Comparison of ENCODE assay signal across 2 cellular contexts in the genomic region with DNA sequence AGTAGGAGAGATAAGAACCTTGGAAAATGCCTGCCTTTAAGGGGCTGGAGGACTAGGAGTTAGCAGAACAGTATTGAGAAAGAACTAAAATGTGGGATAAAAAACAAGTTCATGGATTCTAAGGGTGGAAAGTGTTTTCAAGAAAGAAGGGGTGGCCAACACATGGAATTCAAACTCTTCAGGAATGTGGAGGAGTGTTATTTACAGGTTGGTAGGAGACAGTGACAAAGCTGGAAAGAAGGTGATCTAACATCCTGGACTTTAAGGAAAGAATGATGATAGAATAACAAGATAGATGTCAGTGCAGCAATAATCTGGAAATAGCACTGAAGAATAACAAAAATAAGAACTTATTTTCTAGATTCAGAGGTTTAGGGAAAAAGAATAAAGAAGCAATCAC.
TF ChIP-seq lines count a peak whose summit lies in the region.

No MANE protein-coding gene starts in this region.

TF ChIP-seq in GM23338, 12 proteins besides CTCF, POLR2A, EP300 and RAD21 (continued from another document):
- TF ChIP-seq JUNB (IDR thresholded peaks at IDR 0.05; ENCODE audit: unreplicated experiment) (no peak), EZH2phosphoT487 (IDR thresholded peaks at IDR 0.05; ENCODE audit: unreplicated experiment) (no peak), POLR2AphosphoS5 (IDR thresholded peaks at IDR 0.05; ENCODE audit: low read depth) (no peak), EZH2 (IDR thresholded peaks at IDR 0.05; ENCODE audit: low read depth, unreplicated experiment) (no peak), CREB1 (CRISPR knock-in tag; IDR thresholded peaks at IDR 0.05; ENCODE audit: low read depth) (no peak), ZNF331 (CRISPR knock-in tag; IDR thresholded peaks at IDR 0.05; ENCODE audit: low read depth) (no peak)
- TF ChIP-seq, protein P1, sequence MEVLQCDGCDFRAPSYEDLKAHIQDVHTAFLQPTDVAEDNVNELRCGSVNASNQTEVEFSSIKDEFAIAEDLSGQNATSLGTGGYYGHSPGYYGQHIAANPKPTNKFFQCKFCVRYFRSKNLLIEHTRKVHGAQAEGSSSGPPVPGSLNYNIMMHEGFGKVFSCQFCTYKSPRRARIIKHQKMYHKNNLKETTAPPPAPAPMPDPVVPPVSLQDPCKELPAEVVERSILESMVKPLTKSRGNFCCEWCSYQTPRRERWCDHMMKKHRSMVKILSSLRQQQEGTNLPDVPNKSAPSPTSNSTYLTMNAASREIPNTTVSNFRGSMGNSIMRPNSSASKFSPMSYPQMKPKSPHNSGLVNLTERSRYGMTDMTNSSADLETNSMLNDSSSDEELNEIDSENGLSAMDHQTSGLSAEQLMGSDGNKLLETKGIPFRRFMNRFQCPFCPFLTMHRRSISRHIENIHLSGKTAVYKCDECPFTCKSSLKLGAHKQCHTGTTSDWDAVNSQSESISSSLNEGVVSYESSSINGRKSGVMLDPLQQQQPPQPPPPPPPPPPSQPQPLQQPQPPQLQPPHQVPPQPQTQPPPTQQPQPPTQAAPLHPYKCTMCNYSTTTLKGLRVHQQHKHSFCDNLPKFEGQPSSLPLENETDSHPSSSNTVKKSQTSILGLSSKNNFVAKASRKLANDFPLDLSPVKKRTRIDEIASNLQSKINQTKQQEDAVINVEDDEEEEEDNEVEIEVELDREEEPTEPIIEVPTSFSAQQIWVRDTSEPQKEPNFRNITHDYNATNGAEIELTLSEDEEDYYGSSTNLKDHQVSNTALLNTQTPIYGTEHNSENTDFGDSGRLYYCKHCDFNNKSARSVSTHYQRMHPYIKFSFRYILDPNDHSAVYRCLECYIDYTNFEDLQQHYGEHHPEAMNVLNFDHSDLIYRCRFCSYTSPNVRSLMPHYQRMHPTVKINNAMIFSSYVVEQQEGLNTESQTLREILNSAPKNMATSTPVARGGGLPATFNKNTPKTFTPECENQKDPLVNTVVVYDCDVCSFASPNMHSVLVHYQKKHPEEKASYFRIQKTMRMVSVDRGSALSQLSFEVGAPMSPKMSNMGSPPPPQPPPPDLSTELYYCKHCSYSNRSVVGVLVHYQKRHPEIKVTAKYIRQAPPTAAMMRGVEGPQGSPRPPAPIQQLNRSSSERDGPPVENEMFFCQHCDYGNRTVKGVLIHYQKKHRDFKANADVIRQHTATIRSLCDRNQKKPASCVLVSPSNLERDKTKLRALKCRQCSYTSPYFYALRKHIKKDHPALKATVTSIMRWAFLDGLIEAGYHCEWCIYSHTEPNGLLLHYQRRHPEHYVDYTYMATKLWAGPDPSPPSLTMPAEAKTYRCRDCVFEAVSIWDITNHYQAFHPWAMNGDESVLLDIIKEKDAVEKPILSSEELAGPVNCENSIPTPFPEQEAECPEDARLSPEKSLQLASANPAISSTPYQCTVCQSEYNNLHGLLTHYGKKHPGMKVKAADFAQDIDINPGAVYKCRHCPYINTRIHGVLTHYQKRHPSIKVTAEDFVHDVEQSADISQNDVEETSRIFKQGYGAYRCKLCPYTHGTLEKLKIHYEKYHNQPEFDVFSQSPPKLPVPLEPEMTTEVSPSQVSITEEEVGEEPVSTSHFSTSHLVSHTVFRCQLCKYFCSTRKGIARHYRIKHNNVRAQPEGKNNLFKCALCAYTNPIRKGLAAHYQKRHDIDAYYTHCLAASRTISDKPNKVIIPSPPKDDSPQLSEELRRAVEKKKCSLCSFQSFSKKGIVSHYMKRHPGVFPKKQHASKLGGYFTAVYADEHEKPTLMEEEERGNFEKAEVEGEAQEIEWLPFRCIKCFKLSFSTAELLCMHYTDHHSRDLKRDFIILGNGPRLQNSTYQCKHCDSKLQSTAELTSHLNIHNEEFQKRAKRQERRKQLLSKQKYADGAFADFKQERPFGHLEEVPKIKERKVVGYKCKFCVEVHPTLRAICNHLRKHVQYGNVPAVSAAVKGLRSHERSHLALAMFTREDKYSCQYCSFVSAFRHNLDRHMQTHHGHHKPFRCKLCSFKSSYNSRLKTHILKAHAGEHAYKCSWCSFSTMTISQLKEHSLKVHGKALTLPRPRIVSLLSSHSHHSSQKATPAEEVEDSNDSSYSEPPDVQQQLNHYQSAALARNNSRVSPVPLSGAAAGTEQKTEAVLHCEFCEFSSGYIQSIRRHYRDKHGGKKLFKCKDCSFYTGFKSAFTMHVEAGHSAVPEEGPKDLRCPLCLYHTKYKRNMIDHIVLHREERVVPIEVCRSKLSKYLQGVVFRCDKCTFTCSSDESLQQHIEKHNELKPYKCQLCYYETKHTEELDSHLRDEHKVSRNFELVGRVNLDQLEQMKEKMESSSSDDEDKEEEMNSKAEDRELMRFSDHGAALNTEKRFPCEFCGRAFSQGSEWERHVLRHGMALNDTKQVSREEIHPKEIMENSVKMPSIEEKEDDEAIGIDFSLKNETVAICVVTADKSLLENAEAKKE (CRISPR knock-in tag; IDR thresholded peaks at IDR 0.05), result no peak
- TF ChIP-seq, protein P2, sequence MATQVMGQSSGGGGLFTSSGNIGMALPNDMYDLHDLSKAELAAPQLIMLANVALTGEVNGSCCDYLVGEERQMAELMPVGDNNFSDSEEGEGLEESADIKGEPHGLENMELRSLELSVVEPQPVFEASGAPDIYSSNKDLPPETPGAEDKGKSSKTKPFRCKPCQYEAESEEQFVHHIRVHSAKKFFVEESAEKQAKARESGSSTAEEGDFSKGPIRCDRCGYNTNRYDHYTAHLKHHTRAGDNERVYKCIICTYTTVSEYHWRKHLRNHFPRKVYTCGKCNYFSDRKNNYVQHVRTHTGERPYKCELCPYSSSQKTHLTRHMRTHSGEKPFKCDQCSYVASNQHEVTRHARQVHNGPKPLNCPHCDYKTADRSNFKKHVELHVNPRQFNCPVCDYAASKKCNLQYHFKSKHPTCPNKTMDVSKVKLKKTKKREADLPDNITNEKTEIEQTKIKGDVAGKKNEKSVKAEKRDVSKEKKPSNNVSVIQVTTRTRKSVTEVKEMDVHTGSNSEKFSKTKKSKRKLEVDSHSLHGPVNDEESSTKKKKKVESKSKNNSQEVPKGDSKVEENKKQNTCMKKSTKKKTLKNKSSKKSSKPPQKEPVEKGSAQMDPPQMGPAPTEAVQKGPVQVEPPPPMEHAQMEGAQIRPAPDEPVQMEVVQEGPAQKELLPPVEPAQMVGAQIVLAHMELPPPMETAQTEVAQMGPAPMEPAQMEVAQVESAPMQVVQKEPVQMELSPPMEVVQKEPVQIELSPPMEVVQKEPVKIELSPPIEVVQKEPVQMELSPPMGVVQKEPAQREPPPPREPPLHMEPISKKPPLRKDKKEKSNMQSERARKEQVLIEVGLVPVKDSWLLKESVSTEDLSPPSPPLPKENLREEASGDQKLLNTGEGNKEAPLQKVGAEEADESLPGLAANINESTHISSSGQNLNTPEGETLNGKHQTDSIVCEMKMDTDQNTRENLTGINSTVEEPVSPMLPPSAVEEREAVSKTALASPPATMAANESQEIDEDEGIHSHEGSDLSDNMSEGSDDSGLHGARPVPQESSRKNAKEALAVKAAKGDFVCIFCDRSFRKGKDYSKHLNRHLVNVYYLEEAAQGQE (IDR thresholded peaks at IDR 0.05; ENCODE audit: unreplicated experiment), result no peak

TF ChIP-seq in K562, 482 proteins besides CTCF, POLR2A, EP300 and RAD21:
- TF ChIP-seq, protein P3, sequence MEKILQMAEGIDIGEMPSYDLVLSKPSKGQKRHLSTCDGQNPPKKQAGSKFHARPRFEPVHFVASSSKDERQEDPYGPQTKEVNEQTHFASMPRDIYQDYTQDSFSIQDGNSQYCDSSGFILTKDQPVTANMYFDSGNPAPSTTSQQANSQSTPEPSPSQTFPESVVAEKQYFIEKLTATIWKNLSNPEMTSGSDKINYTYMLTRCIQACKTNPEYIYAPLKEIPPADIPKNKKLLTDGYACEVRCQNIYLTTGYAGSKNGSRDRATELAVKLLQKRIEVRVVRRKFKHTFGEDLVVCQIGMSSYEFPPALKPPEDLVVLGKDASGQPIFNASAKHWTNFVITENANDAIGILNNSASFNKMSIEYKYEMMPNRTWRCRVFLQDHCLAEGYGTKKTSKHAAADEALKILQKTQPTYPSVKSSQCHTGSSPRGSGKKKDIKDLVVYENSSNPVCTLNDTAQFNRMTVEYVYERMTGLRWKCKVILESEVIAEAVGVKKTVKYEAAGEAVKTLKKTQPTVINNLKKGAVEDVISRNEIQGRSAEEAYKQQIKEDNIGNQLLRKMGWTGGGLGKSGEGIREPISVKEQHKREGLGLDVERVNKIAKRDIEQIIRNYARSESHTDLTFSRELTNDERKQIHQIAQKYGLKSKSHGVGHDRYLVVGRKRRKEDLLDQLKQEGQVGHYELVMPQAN (IDR thresholded peaks at IDR 0.05; ENCODE audit: borderline replicate concordance), result no peak
- no peak for TF ChIP-seq RFX5 (IDR thresholded peaks at IDR 0.05; ENCODE audit: low read depth, low read length)
- TF ChIP-seq ZNF253 (CRISPR knock-in tag; conservative IDR thresholded peaks at IDR 0.05), result no peak
- TF ChIP-seq, protein P4, sequence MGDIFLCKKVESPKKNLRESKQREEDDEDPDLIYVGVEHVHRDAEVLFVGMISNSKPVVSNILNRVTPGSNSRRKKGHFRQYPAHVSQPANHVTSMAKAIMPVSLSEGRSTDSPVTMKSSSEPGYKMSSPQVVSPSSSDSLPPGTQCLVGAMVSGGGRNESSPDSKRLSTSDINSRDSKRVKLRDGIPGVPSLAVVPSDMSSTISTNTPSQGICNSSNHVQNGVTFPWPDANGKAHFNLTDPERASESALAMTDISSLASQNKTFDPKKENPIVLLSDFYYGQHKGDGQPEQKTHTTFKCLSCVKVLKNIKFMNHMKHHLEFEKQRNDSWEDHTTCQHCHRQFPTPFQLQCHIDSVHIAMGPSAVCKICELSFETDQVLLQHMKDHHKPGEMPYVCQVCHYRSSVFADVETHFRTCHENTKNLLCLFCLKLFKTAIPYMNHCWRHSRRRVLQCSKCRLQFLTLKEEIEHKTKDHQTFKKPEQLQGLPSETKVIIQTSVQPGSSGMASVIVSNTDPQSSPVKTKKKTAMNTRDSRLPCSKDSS (IDR thresholded peaks at IDR 0.05; ENCODE audit: low read depth, partially characterized antibody), result no peak
- no peak for TF ChIP-seq ZNF717 (CRISPR knock-in tag; IDR thresholded peaks at IDR 0.05)
- TF ChIP-seq NUFIP1 (IDR thresholded peaks at IDR 0.05; ENCODE audit: partially characterized antibody), result no peak
- no peak for TF ChIP-seq ARNT (IDR thresholded peaks at IDR 0.05)
- no peak for TF ChIP-seq ADNP (tag; IDR thresholded peaks at IDR 0.05)
- TF ChIP-seq ZNF830 (CRISPR knock-in tag; IDR thresholded peaks at IDR 0.05), result no peak
- no peak for TF ChIP-seq CREB1 (IDR thresholded peaks at IDR 0.05)
- no peak for TF ChIP-seq CREB1 (CRISPR knock-in tag; IDR thresholded peaks at IDR 0.05)
- no peak for TF ChIP-seq SREBF1 (IDR thresholded peaks at IDR 0.05; ENCODE audit: borderline replicate concordance, low read depth, low read length)
- TF ChIP-seq DNMT1 (IDR thresholded peaks at IDR 0.05), result no peak
- TF ChIP-seq SAP30 (IDR thresholded peaks at IDR 0.05; ENCODE audit: borderline replicate concordance, insufficient read depth, low read depth, low read length, poor library complexity, severe bottlenecking), result no peak
- no peak for TF ChIP-seq PURB (CRISPR knock-in tag; IDR thresholded peaks at IDR 0.05; ENCODE audit: low read depth)
- no peak for TF ChIP-seq CTBP1 (IDR thresholded peaks at IDR 0.05; ENCODE audit: borderline replicate concordance)
- TF ChIP-seq ZNF707 (CRISPR knock-in tag; conservative IDR thresholded peaks at IDR 0.05), result no peak
- TF ChIP-seq MCM3 (IDR thresholded peaks at IDR 0.05), result no peak
- no peak for TF ChIP-seq ZC3H4 (CRISPR knock-in tag; IDR thresholded peaks at IDR 0.05; ENCODE audit: borderline replicate concordance)
- no peak for TF ChIP-seq ZNF551 (CRISPR knock-in tag; IDR thresholded peaks at IDR 0.05)
- no peak for TF ChIP-seq BRF1 (IDR thresholded peaks at IDR 0.05; ENCODE audit: borderline replicate concordance, extremely low read depth, insufficient read length)
TF ChIP-seq in K562: peak in this region for 0.
